Comparison of ENCODE assay signal across 9 cellular contexts in genomic region chr2:64866797-64867196, GRCh38.
DNase-seq lines count a peak whose midpoint lies in the region; ATAC-seq and TF ChIP-seq lines count a peak whose summit lies in the region.
"Had no signal": no experiment of that assay in that cellular context is flagged by ENCODE, and none has a peak within 500 bp of the region (broad histone marks: within the 10 kb centered on the region; RNA-seq: fewer than 3 reads in every experiment).

No MANE protein-coding gene starts in this region.

- peak; percentile 84 for DNase-seq in AG08396 (ENCODE audit: low spot score)
- peak; percentile 88 for DNase-seq in HT1080 (ENCODE audit: low read depth)
- peak; percentile 83 to 92 for DNase-seq in cardiac fibroblast (ENCODE audit: low read depth in 2 of 2)
- DNase-seq in naive B cell: no peak
- DNase-seq in NOMO-1 (lab: John Stamatoyannopoulos, UW; ENCODE audit: unreplicated experiment in 2 of 2): no peak
- no peak for DNase-seq in SIG-M5 treated with dmso at 0.1 percent for 504 hours (lab: John Stamatoyannopoulos, UW; ENCODE audit: unreplicated experiment)
- DNase-seq: NCI-H187 treated with DMSO at 0.1 percent for 48 hours had no signal

- ATAC-seq in naive B cell (ENCODE audit: low read depth in 2 of 2) (no peak), HG03280 (IDR thresholded peaks at IDR 0.05; ENCODE audit: unreplicated experiment) (no peak), HG03439 (IDR thresholded peaks at IDR 0.05; ENCODE audit: unreplicated experiment) (no peak)

- no peak overlapping the region for H3K4me3 ChIP-seq in cardiac fibroblast (replicated peaks in 1 of 2; ENCODE audit: low read depth in 2 of 2, low read length in 2 of 2)

- H3K4me3 Mint-ChIP-seq in naive B cell: peak overlapping the region in 5 of 8 donors; percentile 37 to 71 (median 63)

- no peaks in the 10 kb centered on the region for H3K36me3 Mint-ChIP-seq in naive B cell

- H3K4me1 Mint-ChIP-seq in naive B cell: peaks cover 0 to 5% (median 4%) of the 10 kb centered on the region in 3 donors

- H3K27ac Mint-ChIP-seq in naive B cell: peak overlapping the region in 3 of 6 donors; percentile 59 to 94 (median 72)

- H3K27me3 Mint-ChIP-seq in naive B cell: no peaks in the 10 kb centered on the region

- TF ChIP-seq CTCF in cardiac fibroblast (IDR thresholded peaks at IDR 0.05; ENCODE audit: low read depth, low read length): no peak

- no peaks in the 10 kb centered on the region for H3K9me3 Mint-ChIP-seq in naive B cell

Comparison
In these comparisons a context has a peak if more than half of its experiments do, and no peak if none do; other contexts are left out.
1. DNase-seq: peak in AG08396 (single experiment), HT1080 (single experiment) and cardiac fibroblast (2 of 2); none in naive B cell (single experiment), NOMO-1 (0 of 2) and SIG-M5 treated with dmso at 0.1 percent for 504 hours (single experiment).